In the genomic region with DNA sequence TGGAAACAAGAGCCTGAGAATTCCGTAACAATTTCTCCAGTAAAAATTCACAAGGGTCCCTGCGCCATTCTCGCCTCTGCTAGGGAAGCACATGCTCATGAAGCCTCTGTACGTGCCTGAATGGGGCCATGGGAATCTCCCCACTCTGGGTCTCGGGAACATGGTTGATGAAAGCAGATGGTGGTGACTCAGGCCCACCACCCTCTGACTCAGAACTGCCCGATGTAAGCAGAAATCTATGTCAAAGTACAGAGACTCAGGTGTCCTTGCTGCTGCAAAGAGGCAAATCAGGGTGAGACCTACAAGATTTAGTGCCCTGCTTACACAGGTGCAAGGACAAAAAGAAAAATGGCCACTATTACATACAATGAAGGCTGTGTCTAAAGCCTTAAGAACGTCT, we compare ENCODE assay signal across 1 cellular context.
A peak's percentile ranks its signal among the peaks of the same experiment; 100 is the strongest.
TF ChIP-seq lines count a peak whose summit lies in the region.

No MANE protein-coding gene starts in this region.

TF ChIP-seq in endothelial cell of umbilical vein, 7 proteins besides CTCF, POLR2A, EP300 and RAD21 (continued from another document):
- peak; percentile 43 for TF ChIP-seq FOS (IDR thresholded peaks at IDR 0.05; ENCODE audit: borderline replicate concordance, insufficient read depth, low read length)
